1 cellular context compared by ENCODE assay signal in genomic region chr16:19094542-19095365, GRCh38.
TF ChIP-seq lines count a peak whose summit lies in the region.

No MANE protein-coding gene starts in this region.

TF ChIP-seq in HepG2, 621 proteins besides CTCF, POLR2A, EP300 and RAD21 (continued from another document and continues in another):
- TF ChIP-seq ZNF710 (CRISPR knock-in tag; IDR thresholded peaks at IDR 0.05; ENCODE audit: borderline replicate concordance) (no peak), ATM (IDR thresholded peaks at IDR 0.05; ENCODE audit: borderline replicate concordance) (no peak), TCF7L2 (IDR thresholded peaks at IDR 0.05; ENCODE audit: low read depth, low read length) (no peak), ZNF850 (CRISPR knock-in tag; conservative IDR thresholded peaks at IDR 0.05) (no peak), ZFP1 (CRISPR knock-in tag; IDR thresholded peaks at IDR 0.05) (no peak), ZKSCAN8 (CRISPR knock-in tag; IDR thresholded peaks at IDR 0.05; ENCODE audit: borderline replicate concordance) (0 out of 2 replicates have a peak, but pooled peaks have one; percentile 13), AFF4 (CRISPR knock-in tag; IDR thresholded peaks at IDR 0.05) (no peak), ZBTB1 (CRISPR knock-in tag; IDR thresholded peaks at IDR 0.05; ENCODE audit: borderline replicate concordance) (no peak), KDM5B (CRISPR knock-in tag; IDR thresholded peaks at IDR 0.05; ENCODE audit: borderline replicate concordance) (no peak; the same call in 1 of the 2 replicates), SMAD3 (CRISPR knock-in tag; IDR thresholded peaks at IDR 0.05) (no peak), HOXA3 (CRISPR knock-in tag; IDR thresholded peaks at IDR 0.05) (no peak), PHF5A (CRISPR knock-in tag; IDR thresholded peaks at IDR 0.05; ENCODE audit: low read depth, unreplicated experiment) (no peak), ZBTB33 (CRISPR knock-in tag; IDR thresholded peaks at IDR 0.05) (no peak), GLMP (CRISPR knock-in tag; IDR thresholded peaks at IDR 0.05; ENCODE audit: borderline replicate concordance) (no peak), KDM2A (CRISPR knock-in tag; IDR thresholded peaks at IDR 0.05; ENCODE audit: borderline replicate concordance, low read depth) (no peak), U2AF1 (optimal IDR thresholded peaks at IDR 0.05; ENCODE audit: low read depth, low read length) (no peak), DR1 (CRISPR knock-in tag; IDR thresholded peaks at IDR 0.05) (no peak), ZMAT5 (CRISPR knock-in tag; IDR thresholded peaks at IDR 0.05; ENCODE audit: borderline replicate concordance, low read depth) (no peak), FOXK2 (IDR thresholded peaks at IDR 0.05) (no peak), ZNF569 (CRISPR knock-in tag; IDR thresholded peaks at IDR 0.05; ENCODE audit: borderline replicate concordance) (no peak), SNAPC5 (CRISPR knock-in tag; IDR thresholded peaks at IDR 0.05; ENCODE audit: borderline replicate concordance) (no peak), KAT2B (IDR thresholded peaks at IDR 0.05; ENCODE audit: borderline replicate concordance, low read depth, low read length) (no peak), RERE (CRISPR knock-in tag; IDR thresholded peaks at IDR 0.05; ENCODE audit: low read depth) (no peak), NFE2L2 (IDR thresholded peaks at IDR 0.05; ENCODE audit: low read length) (no peak), FOSL2 (CRISPR knock-in tag; IDR thresholded peaks at IDR 0.05) (peak; percentile 10; the same call in 1 of the 2 replicates), BRD4 (CRISPR knock-in tag; IDR thresholded peaks at IDR 0.05) (no peak), JARID2 (CRISPR knock-in tag; IDR thresholded peaks at IDR 0.05; ENCODE audit: insufficient replicate concordance) (no peak), ZBTB38 (CRISPR knock-in tag; IDR thresholded peaks at IDR 0.05) (no peak), ZNF724P (CRISPR knock-in tag; IDR thresholded peaks at IDR 0.05; ENCODE audit: borderline replicate concordance) (0 out of 2 replicates have a peak, but pooled peaks have one; percentile 20), NCOR1 (IDR thresholded peaks at IDR 0.05; ENCODE audit: borderline replicate concordance, low read length) (no peak), ZNF20 (CRISPR knock-in tag; IDR thresholded peaks at IDR 0.05) (no peak), AGO1 (IDR thresholded peaks at IDR 0.05; ENCODE audit: low read depth, low read length, poor library complexity, severe bottlenecking) (no peak), ZFP41 (CRISPR knock-in tag; IDR thresholded peaks at IDR 0.05; ENCODE audit: borderline replicate concordance) (no peak), SMC3 (IDR thresholded peaks at IDR 0.05; ENCODE audit: low read length) (peak; percentile 49), KLF15 (CRISPR knock-in tag; IDR thresholded peaks at IDR 0.05; ENCODE audit: borderline replicate concordance) (no peak), KLF11 (CRISPR knock-in tag; IDR thresholded peaks at IDR 0.05) (no peak), REPIN1 (CRISPR knock-in tag; IDR thresholded peaks at IDR 0.05; ENCODE audit: borderline replicate concordance, low read depth) (no peak), BCL6 (CRISPR knock-in tag; IDR thresholded peaks at IDR 0.05) (no peak), PITX1 (CRISPR knock-in tag; IDR thresholded peaks at IDR 0.05) (no peak), ZNF597 (CRISPR knock-in tag; IDR thresholded peaks at IDR 0.05) (no peak), FOXJ3 (CRISPR knock-in tag; IDR thresholded peaks at IDR 0.05; ENCODE audit: borderline replicate concordance) (no peak), YEATS4 (CRISPR knock-in tag; IDR thresholded peaks at IDR 0.05; ENCODE audit: borderline replicate concordance) (no peak), ZNF136 (CRISPR knock-in tag; IDR thresholded peaks at IDR 0.05; ENCODE audit: low read depth) (no peak), ZNF530 (CRISPR knock-in tag; IDR thresholded peaks at IDR 0.05; ENCODE audit: low read depth) (no peak), TARDBP (CRISPR knock-in tag; IDR thresholded peaks at IDR 0.05) (no peak; the same call in 1 of the 2 replicates), TBX3 (IDR thresholded peaks at IDR 0.05; ENCODE audit: borderline replicate concordance) (no peak), ZNF253 (CRISPR knock-in tag; IDR thresholded peaks at IDR 0.05; ENCODE audit: borderline replicate concordance) (no peak), SMARCE1 (IDR thresholded peaks at IDR 0.05; ENCODE audit: borderline replicate concordance) (no peak), ZNF441 (CRISPR knock-in tag; IDR thresholded peaks at IDR 0.05; ENCODE audit: borderline replicate concordance) (no peak)
- TF ChIP-seq, protein P1, sequence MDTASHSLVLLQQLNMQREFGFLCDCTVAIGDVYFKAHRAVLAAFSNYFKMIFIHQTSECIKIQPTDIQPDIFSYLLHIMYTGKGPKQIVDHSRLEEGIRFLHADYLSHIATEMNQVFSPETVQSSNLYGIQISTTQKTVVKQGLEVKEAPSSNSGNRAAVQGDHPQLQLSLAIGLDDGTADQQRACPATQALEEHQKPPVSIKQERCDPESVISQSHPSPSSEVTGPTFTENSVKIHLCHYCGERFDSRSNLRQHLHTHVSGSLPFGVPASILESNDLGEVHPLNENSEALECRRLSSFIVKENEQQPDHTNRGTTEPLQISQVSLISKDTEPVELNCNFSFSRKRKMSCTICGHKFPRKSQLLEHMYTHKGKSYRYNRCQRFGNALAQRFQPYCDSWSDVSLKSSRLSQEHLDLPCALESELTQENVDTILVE (CRISPR knock-in tag; IDR thresholded peaks at IDR 0.05): peak; percentile 44; the same call in 1 of the 2 replicates
- TF ChIP-seq, protein P2, sequence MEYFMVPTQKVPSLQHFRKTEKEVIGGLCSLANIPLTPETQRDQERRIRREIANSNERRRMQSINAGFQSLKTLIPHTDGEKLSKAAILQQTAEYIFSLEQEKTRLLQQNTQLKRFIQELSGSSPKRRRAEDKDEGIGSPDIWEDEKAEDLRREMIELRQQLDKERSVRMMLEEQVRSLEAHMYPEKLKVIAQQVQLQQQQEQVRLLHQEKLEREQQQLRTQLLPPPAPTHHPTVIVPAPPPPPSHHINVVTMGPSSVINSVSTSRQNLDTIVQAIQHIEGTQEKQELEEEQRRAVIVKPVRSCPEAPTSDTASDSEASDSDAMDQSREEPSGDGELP (IDR thresholded peaks at IDR 0.05; ENCODE audit: borderline replicate concordance, low read depth): peak; percentile 91
